In the genomic region with DNA sequence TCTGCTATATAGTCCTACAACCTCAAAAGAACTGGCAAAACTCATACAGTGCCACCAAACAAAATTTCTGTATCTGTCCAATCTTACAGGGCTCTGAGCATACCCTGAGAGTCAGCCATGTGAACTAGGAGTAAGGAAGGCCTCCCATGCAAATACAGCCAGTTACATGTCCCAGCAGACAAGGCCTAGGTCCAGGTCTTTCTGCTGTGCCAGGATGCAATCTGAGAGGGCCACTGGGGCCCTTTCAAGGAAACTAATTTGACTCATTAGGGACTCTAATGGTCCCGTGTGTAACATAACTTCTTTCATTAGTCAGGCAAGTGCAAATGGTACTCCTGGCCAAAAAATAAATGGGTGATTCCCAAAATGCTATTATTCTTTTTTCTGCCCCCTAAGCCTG, we compare ENCODE assay signal across 22 cellular contexts.
"Had no signal": no experiment of that assay in that cellular context is flagged by ENCODE, and none has a peak within 500 bp of the region (broad histone marks: within the 10 kb centered on the region; RNA-seq: fewer than 3 reads in every experiment).

No MANE protein-coding gene starts in this region.

- H3K27ac ChIP-seq: body of pancreas, cardiac muscle cell, coronary artery, dorsolateral prefrontal cortex, foreskin keratinocyte, heart right ventricle, neural progenitor cell, spleen, tibial nerve had no signal

- H3K36me3 ChIP-seq: cardiac muscle cell, heart right ventricle, neural progenitor cell, spleen, tibial nerve had no signal

- H3K4me1 ChIP-seq: neural progenitor cell, spleen had no signal

- H3K36me3 Mint-ChIP-seq: activated naive CD8-positive, alpha-beta T cell; memory B cell; naive thymus-derived CD8-positive, alpha-beta T cell; neural progenitor cell had no signal

- H3K27me3 Mint-ChIP-seq: activated CD4-positive, alpha-beta T cell treated with anti-CD3 and anti-CD28 coated beads for 36 hours; activated naive CD8-positive, alpha-beta T cell had no signal

- ATAC-seq: activated CD4-positive, alpha-beta T cell treated with anti-CD3 and anti-CD28 coated beads for 36 hours; body of pancreas; foreskin keratinocyte; heart right ventricle; naive thymus-derived CD8-positive, alpha-beta T cell; right cardiac atrium had no signal

- H3K9me3 Mint-ChIP-seq: memory B cell; naive thymus-derived CD8-positive, alpha-beta T cell; neural progenitor cell had no signal

- H3K9me3 ChIP-seq: body of pancreas, heart right ventricle, spleen, tibial nerve had no signal

- H2AFZ ChIP-seq: neural progenitor cell had no signal

- H3K27ac Mint-ChIP-seq: activated CD4-positive, alpha-beta T cell treated with anti-CD3 and anti-CD28 coated beads for 36 hours; activated naive CD8-positive, alpha-beta T cell; memory B cell; neural progenitor cell had no signal

- H3K4me3 Mint-ChIP-seq: activated CD4-positive, alpha-beta T cell treated with anti-CD3 and anti-CD28 coated beads for 36 hours; activated naive CD8-positive, alpha-beta T cell; memory B cell; naive thymus-derived CD8-positive, alpha-beta T cell; neural progenitor cell had no signal

- H3K4me3 ChIP-seq: body of pancreas, cardiac muscle cell, coronary artery, dorsolateral prefrontal cortex, heart right ventricle, neural progenitor cell, spleen, tibial nerve had no signal

- DNase-seq: activated CD4-positive, alpha-beta T cell treated with anti-CD3 and anti-CD28 coated beads for 36 hours; activated CD4-positive, CD25-positive, alpha-beta regulatory T cell; activated effector memory CD4-positive, alpha-beta T cell treated with Interleukin-2 at 50 U/mL for 16 hours; activated naive CD4-positive, alpha-beta T cell treated with Interleukin-2 at 50 U/mL for 16 hours; anterior cingulate cortex; body of pancreas; dorsolateral prefrontal cortex; effector memory CD4-positive, alpha-beta T cell; erythroblast; foreskin keratinocyte; heart right ventricle; naive thymus-derived CD8-positive, alpha-beta T cell; occipital lobe; right cardiac atrium; spleen; stimulated activated naive CD4-positive, alpha-beta T cell had no signal

- H3K4me1 Mint-ChIP-seq: memory B cell; naive thymus-derived CD8-positive, alpha-beta T cell; neural progenitor cell had no signal

- H3K4me2 ChIP-seq: neural progenitor cell had no signal

- H3K27me3 ChIP-seq: body of pancreas, cardiac muscle cell, dorsolateral prefrontal cortex, foreskin keratinocyte, heart right ventricle, neural progenitor cell, spleen, tibial nerve had no signal
